Comparison of ENCODE assay signal across 34 cellular contexts in the genomic region with DNA sequence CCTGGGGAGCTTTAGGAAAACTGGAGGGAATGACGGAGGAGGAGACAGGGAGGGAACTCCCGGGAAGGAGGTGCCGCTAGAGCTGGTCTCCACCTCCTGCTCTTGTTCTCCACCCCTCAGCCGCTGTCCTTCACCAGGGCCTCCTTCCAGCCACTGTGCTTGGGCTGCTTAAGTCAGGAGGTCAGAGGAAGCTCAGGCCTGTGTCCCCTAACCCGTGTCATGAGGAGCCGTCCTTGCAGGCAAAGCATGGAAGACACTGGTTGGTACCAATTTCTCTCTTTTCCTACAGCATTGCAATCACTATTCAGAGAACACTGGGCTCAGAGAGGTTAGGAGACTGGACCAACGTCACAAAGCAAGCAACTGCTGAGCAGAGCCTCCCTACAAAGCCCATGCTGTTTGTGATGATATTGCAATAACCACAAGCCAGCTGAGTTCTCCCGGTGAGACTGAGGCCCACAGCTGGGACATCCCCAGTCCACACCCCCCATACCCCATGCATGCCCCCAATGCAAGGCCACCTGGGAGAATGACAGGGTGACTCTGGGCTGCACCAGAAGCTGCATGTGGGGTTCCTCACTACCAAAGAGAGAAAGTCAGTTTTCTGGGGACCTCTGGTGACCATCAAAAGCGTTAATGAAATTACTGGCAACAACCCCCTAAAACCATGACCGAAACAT.
"Had no signal": no experiment of that assay in that cellular context is flagged by ENCODE, and none has a peak within 500 bp of the region (broad histone marks: within the 10 kb centered on the region; RNA-seq: fewer than 3 reads in every experiment).

No MANE protein-coding gene starts in this region.

- H3K36me3 Mint-ChIP-seq: activated naive CD4-positive, alpha-beta T cell treated with anti-CD3 and anti-CD28 coated beads, Interleukin-2, amount 10 ng/mL, durations not matched to agents 7 days and 5 days; activated naive CD8-positive, alpha-beta T cell treated with anti-CD3 and anti-CD28 coated beads, Interleukin-2, amount 10 ng/mL, durations not matched to agents 7 days and 5 days; brain had no signal

- ATAC-seq: activated CD8-positive, alpha-beta T cell treated with anti-CD3 and anti-CD28 coated beads for 36 hours; activated naive CD4-positive, alpha-beta T cell treated with anti-CD3 and anti-CD28 coated beads, Interleukin-2, amount 50 U/mL, for 72 hours; activated T-cell treated with anti-CD3 and anti-CD28 coated beads, Interleukin-2, amount 50 U/mL, for 72 hours; effector memory CD8-positive, alpha-beta T cell; gastroesophageal sphincter; T-helper 17 cell; WTC11 had no signal

- H3K27ac ChIP-seq: ascending aorta, breast epithelium, cardiac muscle cell, esophagus squamous epithelium, gastroesophageal sphincter, VCaP had no signal

- H3K27ac Mint-ChIP-seq: activated CD4-positive, alpha-beta T cell treated with anti-CD3 and anti-CD28 coated beads, Interleukin-2, amount 10 ng/mL, durations not matched to agents 7 days and 5 days; activated CD8-positive, alpha-beta T cell treated with anti-CD3 and anti-CD28 coated beads for 36 hours; activated naive CD4-positive, alpha-beta T cell treated with anti-CD3 and anti-CD28 coated beads, Interleukin-2, amount 10 ng/mL, durations not matched to agents 7 days and 5 days; activated naive CD4-positive, alpha-beta T cell treated with anti-CD3 and anti-CD28 coated beads, Interleukin-2, amount 50 U/mL, for 72 hours; activated naive CD8-positive, alpha-beta T cell treated with anti-CD3 and anti-CD28 coated beads, Interleukin-2, amount 10 ng/mL, durations not matched to agents 7 days and 5 days; activated T-cell treated with anti-CD3 and anti-CD28 coated beads, Interleukin-2, amount 50 U/mL, for 24 hours; activated T-cell treated with anti-CD3 and anti-CD28 coated beads, Interleukin-2, amount 50 U/mL, for 72 hours; brain; effector memory CD8-positive, alpha-beta T cell; T-helper 17 cell; T-helper 2 cell treated with Interferon-gamma antibody and Interleukin-4, amounts not matched to agents 5 μg/mL and 100 μg/mL, for 36 hours; WTC11 had no signal

- H3K9me3 Mint-ChIP-seq: activated CD4-positive, alpha-beta T cell treated with anti-CD3 and anti-CD28 coated beads, Interleukin-2, amount 10 ng/mL, durations not matched to agents 7 days and 5 days had no signal

- DNase-seq: activated CD4-positive, alpha-beta T cell treated with anti-CD3 and anti-CD28 coated beads for 1 hour; activated CD4-positive, alpha-beta T cell treated with anti-CD3 and anti-CD28 coated beads for 4 hours; activated CD4-positive, alpha-beta T cell treated with anti-CD3 and anti-CD28 coated beads, Interleukin-2, amount 10 ng/mL, durations not matched to agents 7 days and 5 days; activated CD4-positive, alpha-beta T cell treated with anti-CD3 and anti-CD28 coated beads, Interleukin-2, amount 50 U/mL, for 4 hours; activated CD8-positive, alpha-beta memory T cell treated with anti-CD3 and anti-CD28 coated beads, Interleukin-2, amount 50 U/mL, for 48 hours; activated CD8-positive, alpha-beta T cell treated with anti-CD3 and anti-CD28 coated beads for 36 hours; activated gamma-delta T cell; activated naive CD4-positive, alpha-beta T cell; activated naive CD4-positive, alpha-beta T cell treated with anti-CD3 and anti-CD28 coated beads, Interleukin-2, amount 10 ng/mL, durations not matched to agents 7 days and 5 days; activated naive CD8-positive, alpha-beta T cell treated with anti-CD3 and anti-CD28 coated beads, Interleukin-2, amount 10 ng/mL, durations not matched to agents 7 days and 5 days; activated T-cell treated with anti-CD3 and anti-CD28 coated beads for 4 hours; activated T-cell treated with anti-CD3 and anti-CD28 coated beads, Interleukin-2, amount 50 U/mL, for 24 hours; activated T-cell treated with anti-CD3 and anti-CD28 coated beads, Interleukin-2, amount 50 U/mL, for 72 hours; central memory CD4-positive, alpha-beta T cell; cerebellar nuclear complex; cortex of kidney; dermis blood vessel endothelial cell; effector CD4-positive, alpha-beta T cell; effector memory CD8-positive, alpha-beta T cell; erythroblast; esophagus squamous epithelium; foreskin melanocyte; T-helper 1 cell; T-helper 17 cell; T1000 had no signal

- H3K9me3 ChIP-seq: ascending aorta had no signal

- H3K4me1 ChIP-seq: ascending aorta, breast epithelium, esophagus squamous epithelium, gastroesophageal sphincter had no signal

- H3K27me3 ChIP-seq: ascending aorta, breast epithelium, cardiac muscle cell had no signal

- H3K36me3 ChIP-seq: ascending aorta, breast epithelium, cardiac muscle cell, esophagus squamous epithelium, gastroesophageal sphincter had no signal

- H3K27me3 Mint-ChIP-seq: activated CD8-positive, alpha-beta T cell treated with anti-CD3 and anti-CD28 coated beads for 36 hours had no signal

- H3K4me3 ChIP-seq: ascending aorta, breast epithelium, cardiac muscle cell, esophagus squamous epithelium, gastroesophageal sphincter had no signal

- H3K4me3 Mint-ChIP-seq: activated CD4-positive, alpha-beta T cell treated with anti-CD3 and anti-CD28 coated beads, Interleukin-2, amount 10 ng/mL, durations not matched to agents 7 days and 5 days; activated CD8-positive, alpha-beta T cell treated with anti-CD3 and anti-CD28 coated beads for 36 hours; activated naive CD4-positive, alpha-beta T cell treated with anti-CD3 and anti-CD28 coated beads, Interleukin-2, amount 10 ng/mL, durations not matched to agents 7 days and 5 days; activated naive CD8-positive, alpha-beta T cell treated with anti-CD3 and anti-CD28 coated beads, Interleukin-2, amount 10 ng/mL, durations not matched to agents 7 days and 5 days; activated T-cell treated with anti-CD3 and anti-CD28 coated beads, Interleukin-2, amount 50 U/mL, for 24 hours; activated T-cell treated with anti-CD3 and anti-CD28 coated beads, Interleukin-2, amount 50 U/mL, for 72 hours; brain; effector memory CD8-positive, alpha-beta T cell; T-helper 17 cell; T-helper 2 cell treated with Interferon-gamma antibody and Interleukin-4, amounts not matched to agents 5 μg/mL and 100 μg/mL, for 36 hours; WTC11 had no signal

- H3K4me1 Mint-ChIP-seq: activated CD4-positive, alpha-beta T cell treated with anti-CD3 and anti-CD28 coated beads, Interleukin-2, amount 10 ng/mL, durations not matched to agents 7 days and 5 days; activated naive CD4-positive, alpha-beta T cell treated with anti-CD3 and anti-CD28 coated beads, Interleukin-2, amount 10 ng/mL, durations not matched to agents 7 days and 5 days; activated naive CD8-positive, alpha-beta T cell treated with anti-CD3 and anti-CD28 coated beads, Interleukin-2, amount 10 ng/mL, durations not matched to agents 7 days and 5 days; brain; WTC11 had no signal
